In the genomic region with DNA sequence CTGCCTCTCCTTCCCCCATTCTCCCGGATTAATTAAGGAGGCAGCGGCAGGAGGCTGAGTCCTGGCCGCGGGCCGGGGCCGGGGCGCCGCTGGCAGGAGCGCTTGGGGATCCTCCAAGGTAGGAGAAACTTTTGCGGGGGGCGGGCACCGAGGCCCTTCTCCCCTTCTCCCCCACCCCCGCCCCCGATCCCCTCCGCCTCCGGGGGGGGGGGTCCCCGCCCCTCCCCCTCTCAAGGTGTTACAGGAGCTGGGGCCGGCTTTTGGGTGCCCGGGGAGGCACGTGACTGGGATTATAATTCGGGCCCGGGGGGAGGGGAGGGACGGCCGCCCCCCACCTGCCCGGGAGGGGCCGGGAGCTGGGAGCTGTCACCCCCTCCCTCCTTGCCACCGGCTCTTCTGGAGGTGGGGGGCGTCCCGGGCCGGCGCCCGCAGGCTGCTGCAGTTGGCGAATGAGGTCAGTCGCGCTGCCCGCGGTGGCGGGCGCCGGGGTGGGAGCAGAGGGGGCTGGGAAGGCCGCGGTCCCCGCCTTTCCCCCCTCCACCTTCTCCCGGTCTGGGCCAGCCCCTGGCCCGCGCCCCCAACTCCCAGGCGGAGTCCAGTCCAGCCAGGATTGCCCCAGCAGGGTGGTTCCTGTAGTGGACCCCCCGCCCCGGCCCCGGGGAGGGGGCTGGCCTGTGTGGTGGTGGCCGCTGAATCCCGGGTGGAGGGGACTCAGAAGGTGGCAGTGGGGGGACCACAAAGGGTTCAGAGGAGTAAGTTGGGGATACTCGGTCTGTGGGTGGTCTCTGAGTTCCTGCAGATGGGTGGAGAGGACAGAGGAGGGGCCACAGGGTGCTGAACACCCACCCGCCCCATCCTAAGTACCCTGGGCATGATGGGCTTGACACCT, we compare ENCODE assay signal across 8 cellular contexts. TPM values are rescaled to one million over a fixed set of nuclear protein-coding genes. Genes with fewer than 3 reads are reported as not detected.
DNase-seq lines count a peak whose midpoint lies in the region; ATAC-seq and TF ChIP-seq lines count a peak whose summit lies in the region.

No MANE protein-coding gene starts in this region.

- H3K9ac ChIP-seq in neural progenitor cell: peak overlapping the region; percentile 87

- no peak for ATAC-seq in GM18502 (IDR thresholded peaks at IDR 0.05; ENCODE audit: poor library complexity, unreplicated experiment)

- H3K27me3 Mint-ChIP-seq in neural progenitor cell (ENCODE audit: insufficient read depth, low read depth): peaks cover 11% of the 10 kb centered on the region

- peak overlapping the region; percentile 84 for H3K4me3 Mint-ChIP-seq in neural progenitor cell

- peaks cover 10% of the 10 kb centered on the region for H3K36me3 Mint-ChIP-seq in neural progenitor cell

- DNase-seq in GM12865 (ENCODE audit: low read depth): no peak
- no peak for DNase-seq in esophagus muscularis mucosa (ENCODE audit: extremely low spot score)
- peak; percentile 63 for DNase-seq in neural progenitor cell (ENCODE audit: low spot score)
- no peak for DNase-seq in NCI-H1092 treated with DMSO at 0.1 percent for 48 hours (lab: John Stamatoyannopoulos, UW)
- no peak for DNase-seq in HuH-7.5 (ENCODE audit: low spot score)
- DNase-seq in GM13976 (ENCODE audit: low spot score): no peak

- no peaks in the 10 kb centered on the region for H3K36me3 ChIP-seq in esophagus muscularis mucosa
- no peaks in the 10 kb centered on the region for H3K36me3 ChIP-seq in neural progenitor cell

- no peaks in the 10 kb centered on the region for H3K9me3 Mint-ChIP-seq in neural progenitor cell

- H3K9me3 ChIP-seq in esophagus muscularis mucosa (no peaks in the 10 kb centered on the region), neural progenitor cell (ENCODE audit: low read depth) (no peaks in the 10 kb centered on the region)

- peaks cover 21% of the 10 kb centered on the region for H3K4me1 Mint-ChIP-seq in neural progenitor cell

- 16% methylated on average over 8 of the region's 54 CpGs for WGBS in esophagus muscularis mucosa

- peaks cover 60% of the 10 kb centered on the region for H3K79me2 ChIP-seq in neural progenitor cell (ENCODE audit: low read depth)

- intact Hi-C loops in esophagus muscularis mucosa (cut with DNase I): loop anchor here (2.0 kb wide), 1 partner anchor 26 kb away; no protein-coding TSS in a partner anchor

- H3K4me1 ChIP-seq in esophagus muscularis mucosa (peaks cover 9 to 52% (median 38%) of the 10 kb centered on the region in 4 donors), neural progenitor cell (peaks cover 5% of the 10 kb centered on the region)

- TF ChIP-seq EP300 in esophagus muscularis mucosa (IDR thresholded peaks at IDR 0.05): no peak

- H4K20me1 ChIP-seq in neural progenitor cell (ENCODE audit: low read depth): peaks cover 49% of the 10 kb centered on the region

- H3K27me3 ChIP-seq in esophagus muscularis mucosa (no peaks in the 10 kb centered on the region), neural progenitor cell (no peaks in the 10 kb centered on the region)

- H3K4me2 ChIP-seq in neural progenitor cell: peak overlapping the region; percentile 93

- no peak for TF ChIP-seq POLR2A in esophagus muscularis mucosa (IDR thresholded peaks at IDR 0.05; ENCODE audit: low read depth)

- no peak overlapping the region for H2AFZ ChIP-seq in neural progenitor cell (replicated peaks)

- H3K4me3 ChIP-seq in GM12865 (ENCODE audit: low read depth, low read length) (peak overlapping the region; percentile 31), esophagus muscularis mucosa (peak overlapping the region; percentile 81 to 94 (median 88)), neural progenitor cell (peak overlapping the region; percentile 81)

- H3F3A ChIP-seq in neural progenitor cell (ENCODE audit: low read depth): peaks cover 5% of the 10 kb centered on the region

- TF ChIP-seq CTCF in GM12865 (IDR thresholded peaks at IDR 0.05; ENCODE audit: insufficient read depth, low read depth, low read length, missing control alignments) (no peak), VCaP (conservative IDR thresholded peaks at IDR 0.05) (no peak), esophagus muscularis mucosa (IDR thresholded peaks at IDR 0.05) (no peak), neural progenitor cell (IDR thresholded peaks at IDR 0.05) (no peak), GM13976 (IDR thresholded peaks at IDR 0.05; ENCODE audit: borderline replicate concordance, control extremely low read depth, extremely low read depth, insufficient read depth, missing control alignments) (no peak)

- in situ Hi-C loops in GM13976 (cut with MboI; ENCODE audit: low sequenced_read_pairs, unreplicated experiment): no loop called here

- no peak overlapping the region for H3K27ac Mint-ChIP-seq in neural progenitor cell

- peak overlapping the region; percentile 89 for H3K27ac ChIP-seq in VCaP
- H3K27ac ChIP-seq in esophagus muscularis mucosa (replicated peaks in 1 of 4): peak overlapping the region; percentile 93 to 97 (median 94)
- peak overlapping the region; percentile 71 for H3K27ac ChIP-seq in neural progenitor cell

RNA-seq across cellular contexts. Expression of gene GTF2IRD1, which starts 0.6 kb away (rescaled TPM):
- total RNA-seq in esophagus muscularis mucosa: 10 to 100 TPM; 20.8 to 24.0 (median 22.0) TPM
- total RNA-seq in neural progenitor cell (ENCODE audit: low replicate concordance): 25.6 and 48.5 TPM in 2 replicates

Comparison
In these comparisons a context has a peak if more than half of its experiments do, and no peak if none do; other contexts are left out.
1. H3K4me3 ChIP-seq: peak in every context shown above with its lines; median percentile 88 in esophagus muscularis mucosa; 81 in neural progenitor cell; 31 in GM12865.